Comparison of ENCODE assay signal across 11 cellular contexts in the genomic region with DNA sequence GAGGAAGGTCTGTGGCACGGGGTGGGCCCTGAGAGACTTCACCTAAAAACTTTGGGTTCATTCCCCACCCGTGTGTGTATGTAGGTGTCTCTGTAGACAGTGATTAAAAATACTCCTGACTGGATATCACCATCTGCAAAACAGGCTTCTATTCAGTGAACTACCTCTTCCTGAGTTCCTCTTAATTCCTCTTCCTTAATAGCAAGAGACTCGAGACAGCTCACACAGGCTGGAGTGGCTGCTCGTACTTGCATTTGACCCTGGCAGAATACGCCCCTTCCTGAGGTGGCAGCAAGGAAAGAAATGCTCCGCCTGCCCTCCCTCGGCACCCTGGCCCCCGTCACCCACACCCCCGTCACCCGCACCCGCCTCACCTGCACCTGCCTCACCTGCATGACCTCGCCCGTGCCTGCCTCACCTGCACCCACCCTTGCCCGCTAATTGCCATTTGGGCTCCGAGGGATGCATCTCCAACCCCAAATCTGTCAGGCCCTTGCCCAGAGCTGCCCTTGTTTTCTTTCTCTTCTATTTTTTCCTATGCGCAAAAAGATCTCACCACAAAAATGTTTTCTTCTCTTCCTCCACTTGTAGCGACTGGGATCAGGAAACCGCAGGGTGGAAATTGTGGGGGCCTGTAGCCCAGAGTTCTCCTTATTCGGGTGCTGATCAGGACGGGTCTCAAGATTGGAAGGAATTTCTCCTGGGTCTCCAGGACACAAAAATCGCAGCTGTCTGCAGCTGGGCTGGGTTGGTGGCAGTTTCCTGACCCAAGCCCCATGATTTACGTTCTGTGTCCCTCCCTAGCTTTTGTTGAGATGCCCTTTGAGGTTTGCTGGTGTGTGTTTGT.
DNase-seq lines count a peak whose midpoint lies in the region; ATAC-seq and TF ChIP-seq lines count a peak whose summit lies in the region.
"Had no signal": no experiment of that assay in that cellular context is flagged by ENCODE, and none has a peak within 500 bp of the region (broad histone marks: within the 10 kb centered on the region; RNA-seq: fewer than 3 reads in every experiment).

No MANE protein-coding gene starts in this region.

- intact Hi-C loops in activated naive CD4-positive, alpha-beta T cell treated with anti-CD3 and anti-CD28 coated beads for 36 hours (cut with micrococcal nuclease) = no loop called here

- TF ChIP-seq CTCF in type B pancreatic cell (conservative IDR thresholded peaks at IDR 0.05) (no peak), foreskin keratinocyte (conservative IDR thresholded peaks at IDR 0.05) (no peak)

- DNase-seq in activated naive CD4-positive, alpha-beta T cell treated with anti-CD3 and anti-CD28 coated beads for 36 hours = no peak
- no peak for DNase-seq in activated naive CD4-positive, alpha-beta T cell treated with Interleukin-2 at 50 U/mL for 16 hours
- DNase-seq in NOMO-1 treated with dmso at 0.1 percent for 144 hours (lab: John Stamatoyannopoulos, UW; ENCODE audit: unreplicated experiment) (peak; percentile 9), type B pancreatic cell (ENCODE audit: extremely low spot score, unreplicated experiment) (no peak), NCI-H1436 (lab: John Stamatoyannopoulos, UW) (no peak), NCI-H128 (lab: John Stamatoyannopoulos, UW; ENCODE audit: unreplicated experiment) (no peak), foreskin keratinocyte (no peak)
- DNase-seq in activated naive CD8-positive, alpha-beta T cell treated with anti-CD3 and anti-CD28 coated beads, Interleukin-2, amount 50 U/mL, for 24 hours = no peak
- DNase-seq: NCI-H1105 treated with DMSO at 0.1 percent for 48 hours; NK-92 treated with Interleukin-12 subunit alpha and Interleukin-12 subunit beta, amount 100 ng/mL, for 24 hours; stimulated activated CD4-positive, alpha-beta T cell treated with anti-CD3 and anti-CD28 coated beads, Interleukin-12 subunit alpha, Interleukin-12 subunit beta, amount 100 ng/mL, for 4 hours had no signal

- H3K36me3 Mint-ChIP-seq in activated naive CD4-positive, alpha-beta T cell treated with anti-CD3 and anti-CD28 coated beads for 36 hours (ENCODE audit: low read depth) = no peaks in the 10 kb centered on the region
- no peaks in the 10 kb centered on the region for H3K36me3 Mint-ChIP-seq in activated naive CD8-positive, alpha-beta T cell treated with anti-CD3 and anti-CD28 coated beads, Interleukin-2, amount 50 U/mL, for 24 hours (ENCODE audit: low read depth)
- peaks cover 8% of the 10 kb centered on the region for H3K36me3 Mint-ChIP-seq in type B pancreatic cell

- H3K27ac ChIP-seq in foreskin keratinocyte = no peak overlapping the region

- H3K27me3 Mint-ChIP-seq in activated naive CD4-positive, alpha-beta T cell treated with anti-CD3 and anti-CD28 coated beads for 36 hours (ENCODE audit: low read depth) = peaks cover 27% of the 10 kb centered on the region
- peaks cover 27% of the 10 kb centered on the region for H3K27me3 Mint-ChIP-seq in activated naive CD8-positive, alpha-beta T cell treated with anti-CD3 and anti-CD28 coated beads, Interleukin-2, amount 50 U/mL, for 24 hours
- H3K27me3 Mint-ChIP-seq in type B pancreatic cell = peaks cover 7% of the 10 kb centered on the region

- no peak for ATAC-seq in activated naive CD8-positive, alpha-beta T cell treated with anti-CD3 and anti-CD28 coated beads, Interleukin-2, amount 50 U/mL, for 24 hours
- no peak for ATAC-seq in foreskin keratinocyte

- H3K27ac Mint-ChIP-seq in activated naive CD4-positive, alpha-beta T cell treated with anti-CD3 and anti-CD28 coated beads for 36 hours = no peak overlapping the region
- H3K27ac Mint-ChIP-seq in activated naive CD8-positive, alpha-beta T cell treated with anti-CD3 and anti-CD28 coated beads, Interleukin-2, amount 50 U/mL, for 24 hours = peak overlapping the region; percentile 3
- no peak overlapping the region for H3K27ac Mint-ChIP-seq in type B pancreatic cell

- H3K4me1 ChIP-seq in foreskin keratinocyte = no peaks in the 10 kb centered on the region

- H3K9me3 Mint-ChIP-seq in activated naive CD4-positive, alpha-beta T cell treated with anti-CD3 and anti-CD28 coated beads for 36 hours = no peaks in the 10 kb centered on the region
- no peaks in the 10 kb centered on the region for H3K9me3 Mint-ChIP-seq in activated naive CD8-positive, alpha-beta T cell treated with anti-CD3 and anti-CD28 coated beads, Interleukin-2, amount 50 U/mL, for 24 hours
- H3K9me3 Mint-ChIP-seq in type B pancreatic cell = no peaks in the 10 kb centered on the region

- H3K27me3 ChIP-seq in foreskin keratinocyte = no peaks in the 10 kb centered on the region

- peak overlapping the region; percentile 55 for H3K4me3 Mint-ChIP-seq in activated naive CD4-positive, alpha-beta T cell treated with anti-CD3 and anti-CD28 coated beads for 36 hours
- H3K4me3 Mint-ChIP-seq in activated naive CD8-positive, alpha-beta T cell treated with anti-CD3 and anti-CD28 coated beads, Interleukin-2, amount 50 U/mL, for 24 hours = peak overlapping the region; percentile 56
- H3K4me3 Mint-ChIP-seq in type B pancreatic cell = peak overlapping the region; percentile 12

- peaks cover 10% of the 10 kb centered on the region for H3K4me1 Mint-ChIP-seq in activated naive CD4-positive, alpha-beta T cell treated with anti-CD3 and anti-CD28 coated beads for 36 hours (ENCODE audit: low read depth)
- peaks cover 13% of the 10 kb centered on the region for H3K4me1 Mint-ChIP-seq in activated naive CD8-positive, alpha-beta T cell treated with anti-CD3 and anti-CD28 coated beads, Interleukin-2, amount 50 U/mL, for 24 hours
- peaks cover 3% of the 10 kb centered on the region for H3K4me1 Mint-ChIP-seq in type B pancreatic cell (ENCODE audit: unreplicated experiment)

- CTCF ChIA-PET in activated naive CD4-positive, alpha-beta T cell treated with anti-CD3 and anti-CD28 coated beads for 36 hours (lab: Charles Lee) = interaction anchor here (1.0 kb wide), 1 partner anchor 322 kb away, joined by 4 read pairs; no protein-coding TSS in a partner anchor
